ENCODE assay signal across 15 cellular contexts in genomic region chr17:1576500-1576899, GRCh38. TPM values are rescaled to one million over a fixed set of nuclear protein-coding genes. Genes with fewer than 3 reads are reported as not detected.
DNase-seq lines count a peak whose midpoint lies in the region; ATAC-seq, FAIRE-seq and TF ChIP-seq lines count a peak whose summit lies in the region.
"Had no signal": no experiment of that assay in that cellular context is flagged by ENCODE, and none has a peak within 500 bp of the region (broad histone marks: within the 10 kb centered on the region; RNA-seq: fewer than 3 reads in every experiment).

No MANE protein-coding gene starts in this region.

- ATAC-seq in HepG2 = no peak
- ATAC-seq in GM19023 (IDR thresholded peaks at IDR 0.05; ENCODE audit: unreplicated experiment) = no peak
- no peak for ATAC-seq in HG02884 (IDR thresholded peaks at IDR 0.05; ENCODE audit: unreplicated experiment)
- ATAC-seq in GM21381 (IDR thresholded peaks at IDR 0.05; ENCODE audit: unreplicated experiment) = no peak
- ATAC-seq: activated T-cell treated with anti-CD3 and anti-CD28 coated beads, Interleukin-2, amount 50 U/mL, for 4 hours had no signal

- H3K36me3 ChIP-seq in liver (ENCODE audit: control insufficient read depth in 4 of 4, insufficient read depth in 3 of 4, low read depth in 1 of 4, low read length in 3 of 4) = no peaks in the 10 kb centered on the region
- no peaks in the 10 kb centered on the region for H3K36me3 ChIP-seq in HepG2 (replicated peaks in 1 of 2; ENCODE audit: control insufficient read depth in 1 of 2, insufficient read depth in 2 of 2, low read length in 2 of 2)
- H3K36me3 ChIP-seq in skeletal muscle tissue (ENCODE audit: control insufficient read depth in 3 of 3, insufficient read depth in 3 of 3, low read length in 3 of 3) = peaks cover 0 to 2% (median 0%) of the 10 kb centered on the region in 3 donors

- TF ChIP-seq RAD21 in liver (IDR thresholded peaks at IDR 0.05) (no peak), HepG2 (CRISPR knock-in tag; IDR thresholded peaks at IDR 0.05) (no peak)

- TF ChIP-seq CTCF in liver (IDR thresholded peaks at IDR 0.05; ENCODE audit: low read depth, low read length, missing input control) (no peak), HepG2 (CRISPR knock-in tag; IDR thresholded peaks at IDR 0.05) (no peak)

- no peak overlapping the region for H2AFZ ChIP-seq in HepG2 (ENCODE audit: low read length)

- CTCF ChIA-PET in HepG2 (lab: Yijun Ruan, JAX; ENCODE audit: low intra/inter-chr PET ratio, low total read pairs) = no interaction called here

- WGBS in liver = 84% methylated on average over 15 of the region's 15 CpGs
- WGBS in HepG2 (ENCODE audit: low lambda C conversion rate) = 93% methylated on average over 15 of the region's 15 CpGs

- intact Hi-C loops in HepG2 (cut with micrococcal nuclease; ENCODE audit: unreplicated experiment) = no loop called here

- H3K4me3 ChIP-seq in liver (ENCODE audit: low read depth in 1 of 3, low read length in 3 of 3) = no peak overlapping the region
- no peak overlapping the region for H3K4me3 ChIP-seq in HepG2 (replicated peaks in 1 of 3; ENCODE audit: insufficient read depth in 1 of 3, low read depth in 2 of 3, low read length in 3 of 3)
- H3K4me3 ChIP-seq in skeletal muscle tissue (ENCODE audit: low read length in 3 of 3) = no peak overlapping the region

- POLR2A ChIA-PET in HepG2 (lab: Yijun Ruan, JAX) = interaction anchor here (2.0 kb wide), 1 partner anchor 14 kb away, joined by 7 read pairs; no protein-coding TSS in a partner anchor

- H4K20me1 ChIP-seq in HepG2 (ENCODE audit: insufficient read depth, low read length) = no peaks in the 10 kb centered on the region

- BruUV-seq in HepG2 (replicated peaks; lab: Mats Ljungman, UMichigan) = no TSS peak

- no peak for TF ChIP-seq POLR2A in HepG2 (IDR thresholded peaks at IDR 0.05; ENCODE audit: insufficient read depth in 1 of 2, low read depth in 2 of 2, low read length in 2 of 2)

- DNase-seq in HepG2 (ENCODE audit: low spot score) (no peak), islet precursor cell (peak; percentile 54), caudate nucleus (lab: John Stamatoyannopoulos, UW) (no peak)
- DNase-seq: activated CD4-positive, alpha-beta memory T cell treated with anti-CD3 and anti-CD28 coated beads, Interleukin-2, amount 10 ng/mL, durations not matched to agents 7 days and 5 days; activated T-cell treated with anti-CD3 and anti-CD28 coated beads, Interleukin-2, amount 50 U/mL, for 4 hours; COR-L47; Karpas-422; NCI-H1092 treated with DMSO at 0.1 percent for 48 hours; stimulated activated CD4-positive, alpha-beta T cell treated with anti-CD3 and anti-CD28 coated beads, Interleukin-4, amount 100 ng/mL, for 4 hours had no signal

- H3K4me1 ChIP-seq in liver (ENCODE audit: control insufficient read depth in 4 of 4, insufficient read depth in 4 of 4, low read length in 3 of 4) = peaks cover 8 to 26% (median 13%) of the 10 kb centered on the region in 4 donors
- peaks cover 62% of the 10 kb centered on the region for H3K4me1 ChIP-seq in HepG2 (ENCODE audit: insufficient read depth, low read length)
- peaks cover 33 to 53% (median 34%) of the 10 kb centered on the region in 3 donors for H3K4me1 ChIP-seq in skeletal muscle tissue (ENCODE audit: control insufficient read depth in 3 of 3, insufficient read depth in 3 of 3, low read length in 3 of 3)

- H3K9ac ChIP-seq in liver (ENCODE audit: low read depth in 1 of 2, low read length in 2 of 2) (no peak overlapping the region), HepG2 (ENCODE audit: insufficient read depth, low read depth, low read length) (no peak overlapping the region), skeletal muscle tissue (ENCODE audit: low read depth in 1 of 3, low read length in 3 of 3) (peak overlapping the region in 1 of 3 donors; percentile 8)

- peak overlapping the region; percentile 78 to 84 for H3K27ac ChIP-seq in liver (ENCODE audit: low read depth in 1 of 2, low read length in 2 of 2)
- H3K27ac ChIP-seq in HepG2 (ENCODE audit: extremely low read length, insufficient read depth, low read length) = no peak overlapping the region
- H3K27ac ChIP-seq in skeletal muscle tissue (ENCODE audit: low read depth, low read length) = peak overlapping the region; percentile 12
- H3K27ac ChIP-seq in caudate nucleus (ENCODE audit: low read depth, low read length) = no peak overlapping the region

- no peak for FAIRE-seq in HepG2 (lab: Jason Lieb, UNC)
- FAIRE-seq: frontal cortex had no signal

- no peak overlapping the region for H3K4me2 ChIP-seq in HepG2 (ENCODE audit: low read depth, low read length)

- H3K27me3 ChIP-seq in liver (ENCODE audit: control insufficient read depth in 4 of 4, insufficient read depth in 4 of 4, low read length in 3 of 4) (no peaks in the 10 kb centered on the region), HepG2 (ENCODE audit: control insufficient read depth in 1 of 2, insufficient read depth in 2 of 2, low read length in 2 of 2) (peaks cover 1 to 5% of the 10 kb centered on the region in 2 experiments; a peak in 2 of 5 replicates), skeletal muscle tissue (ENCODE audit: control insufficient read depth in 3 of 3, insufficient read depth in 3 of 3, low read length in 3 of 3) (no peaks in the 10 kb centered on the region)

- in situ Hi-C loops in HepG2 (cut with HindIII; ENCODE audit: extremely low pct_ligation_motif_present, low pct_unique_long_range_greater_than_20kb) = loop anchor here (5.0 kb wide), 1 partner anchor 51 kb away; the partner anchor contains the start of gene SLC43A2

- H3K9me3 ChIP-seq in liver (ENCODE audit: control insufficient read depth in 4 of 4, low read length in 3 of 4) = no peaks in the 10 kb centered on the region
- no peaks in the 10 kb centered on the region for H3K9me3 ChIP-seq in HepG2 (ENCODE audit: low read length)
- H3K9me3 ChIP-seq in skeletal muscle tissue (ENCODE audit: control insufficient read depth in 3 of 3, low read length in 3 of 3) = no peaks in the 10 kb centered on the region

- H3K79me2 ChIP-seq in HepG2 (ENCODE audit: insufficient read depth, low read length) = no peaks in the 10 kb centered on the region

- TF ChIP-seq EP300 in HepG2 (IDR thresholded peaks at IDR 0.05; ENCODE audit: low read depth in 2 of 2, low read length in 2 of 2) (no peak), HepG2 (CRISPR knock-in tag; IDR thresholded peaks at IDR 0.05; ENCODE audit: borderline replicate concordance) (no peak)

TF ChIP-seq in liver, 16 proteins besides CTCF, POLR2A, EP300 and RAD21 (continues in another document):
- TF ChIP-seq RXRA (IDR thresholded peaks at IDR 0.05) = no peak

RNA-seq across cellular contexts. Expression of gene PITPNA, which starts 13.9 kb away (rescaled TPM):
- total RNA-seq in liver (10 to 100 TPM; 14.2 to 14.7 TPM), HepG2 (2016; rRNA removed; fragmentation: Illumina TruSeq; extraction: Trizol) (14.3 and 15.5 TPM in 2 replicates), skeletal muscle tissue (11.0 TPM)
- polyA plus RNA-seq in liver (10 to 100 TPM in 1 of 2 donors, 1 to 10 TPM in 1; 7.4 to 21.3 TPM), HepG2 (2011; rRNA removed) (20.7 and 23.7 TPM in 2 replicates)
- total RNA-seq in HepG2 (2016; cell fraction: cytosol; rRNA removed; fragmentation: Illumina TruSeq; extraction: Trizol; ENCODE audit: low read depth) = 12.3 and 14.3 TPM in 2 replicates
- total RNA-seq in HepG2 (2016; cell fraction: insoluble cytoplasmic fraction; rRNA removed; fragmentation: Illumina TruSeq; extraction: Trizol) = 14.3 and 15.2 TPM in 2 replicates
- total RNA-seq in HepG2 (2016; cell fraction: membrane; rRNA removed; fragmentation: Illumina TruSeq; extraction: Trizol) = 10.2 and 12.2 TPM in 2 replicates
- total RNA-seq in HepG2 (2016; cell fraction: nucleus; rRNA removed; fragmentation: Illumina TruSeq; extraction: Trizol) = 7.5 and 8.0 TPM in 2 replicates
- polyA plus RNA-seq in HepG2 (2011; cell fraction: cytosol; rRNA removed) = 15.2 and 22.5 TPM in 2 replicates
- 21.9 and 25.0 TPM in 2 replicates for polyA plus RNA-seq in HepG2 (2011; cell fraction: nucleus; rRNA removed)
- polyA plus RNA-seq in HepG2 (2012) = 23.5 and 27.9 TPM in 2 replicates
- polyA plus RNA-seq in HepG2 (2016; cell fraction: cytosol; fragmentation: Illumina TruSeq; extraction: Trizol; ENCODE audit: low read depth) = 13.6 and 17.3 TPM in 2 replicates
- 33.8 and 40.9 TPM in 2 replicates for polyA plus RNA-seq in HepG2 (2016; cell fraction: insoluble cytoplasmic fraction; fragmentation: Illumina TruSeq; extraction: Trizol; ENCODE audit: low read depth)
- 21.2 and 22.5 TPM in 2 replicates for polyA plus RNA-seq in HepG2 (2016; cell fraction: membrane; fragmentation: Illumina TruSeq; extraction: Trizol; ENCODE audit: low read depth)
- polyA plus RNA-seq in HepG2 (2016; cell fraction: nucleus; fragmentation: Illumina TruSeq; extraction: Trizol; ENCODE audit: insufficient read depth, low read depth) = 37.8 and 46.2 TPM in 2 replicates
- 11.3 and 29.3 TPM in 2 replicates for polyA minus RNA-seq in HepG2 (2011; rRNA and poly(A)+ RNA removed; ENCODE audit: low replicate concordance)
- 7.8 and 9.6 TPM in 2 replicates for polyA minus RNA-seq in HepG2 (2011; cell fraction: cytosol; rRNA and poly(A)+ RNA removed)
- polyA minus RNA-seq in HepG2 (2011; cell fraction: nucleus; rRNA and poly(A)+ RNA removed) = 6.8 and 7.5 TPM in 2 replicates

RNA-seq across cellular contexts. Expression of gene SLC43A2, which starts 52.1 kb away (rescaled TPM):
- total RNA-seq in liver = 1 to 10 TPM; 4.8 to 7.9 TPM
- polyA plus RNA-seq in liver = 1 to 10 TPM in 1 of 2 donors, under 1 TPM in 1; 0.63 to 4.7 TPM
- 3.3 and 7.3 TPM in 2 replicates for total RNA-seq in HepG2 (2016; rRNA removed; fragmentation: Illumina TruSeq; extraction: Trizol)
- 0.97 and 1.3 TPM in 2 replicates for total RNA-seq in HepG2 (2016; cell fraction: cytosol; rRNA removed; fragmentation: Illumina TruSeq; extraction: Trizol; ENCODE audit: low read depth)
- total RNA-seq in HepG2 (2016; cell fraction: insoluble cytoplasmic fraction; rRNA removed; fragmentation: Illumina TruSeq; extraction: Trizol) = 2.0 and 8.1 TPM in 2 replicates
- total RNA-seq in HepG2 (2016; cell fraction: membrane; rRNA removed; fragmentation: Illumina TruSeq; extraction: Trizol) = 4.2 and 4.8 TPM in 2 replicates
- total RNA-seq in HepG2 (2016; cell fraction: nucleus; rRNA removed; fragmentation: Illumina TruSeq; extraction: Trizol) = 6.5 and 9.2 TPM in 2 replicates
- 20.0 and 26.7 TPM in 2 replicates for polyA plus RNA-seq in HepG2 (2011; rRNA removed)
- 24.6 and 32.6 TPM in 2 replicates for polyA plus RNA-seq in HepG2 (2011; cell fraction: cytosol; rRNA removed)
- polyA plus RNA-seq in HepG2 (2011; cell fraction: nucleus; rRNA removed) = 23.0 and 27.0 TPM in 2 replicates
- polyA plus RNA-seq in HepG2 (2012) = 23.6 and 32.7 TPM in 2 replicates
- 1.1 and 1.6 TPM in 2 replicates for polyA plus RNA-seq in HepG2 (2016; cell fraction: cytosol; fragmentation: Illumina TruSeq; extraction: Trizol; ENCODE audit: low read depth)
- polyA plus RNA-seq in HepG2 (2016; cell fraction: insoluble cytoplasmic fraction; fragmentation: Illumina TruSeq; extraction: Trizol; ENCODE audit: low read depth) = 3.0 and 4.3 TPM in 2 replicates
- 2.7 and 2.9 TPM in 2 replicates for polyA plus RNA-seq in HepG2 (2016; cell fraction: membrane; fragmentation: Illumina TruSeq; extraction: Trizol; ENCODE audit: low read depth)
- 12.1 and 13.4 TPM in 2 replicates for polyA plus RNA-seq in HepG2 (2016; cell fraction: nucleus; fragmentation: Illumina TruSeq; extraction: Trizol; ENCODE audit: insufficient read depth, low read depth)
- polyA minus RNA-seq in HepG2 (2011; rRNA and poly(A)+ RNA removed; ENCODE audit: low replicate concordance) = 35.9 and 121 TPM in 2 replicates
- polyA minus RNA-seq in HepG2 (2011; cell fraction: cytosol; rRNA and poly(A)+ RNA removed) = 22.7 and 26.1 TPM in 2 replicates
- polyA minus RNA-seq in HepG2 (2011; cell fraction: nucleus; rRNA and poly(A)+ RNA removed) = 18.9 and 19.1 TPM in 2 replicates
- 4.7 TPM for total RNA-seq in skeletal muscle tissue

Comparison
In these comparisons a context has a peak if more than half of its experiments do, and no peak if none do; other contexts are left out.
1. H3K27ac ChIP-seq: peak in liver (2 of 2) and skeletal muscle tissue (single experiment); none in HepG2 (single experiment) and caudate nucleus (single experiment).